Comparison of ENCODE assay signal across 8 cellular contexts in the genomic region with DNA sequence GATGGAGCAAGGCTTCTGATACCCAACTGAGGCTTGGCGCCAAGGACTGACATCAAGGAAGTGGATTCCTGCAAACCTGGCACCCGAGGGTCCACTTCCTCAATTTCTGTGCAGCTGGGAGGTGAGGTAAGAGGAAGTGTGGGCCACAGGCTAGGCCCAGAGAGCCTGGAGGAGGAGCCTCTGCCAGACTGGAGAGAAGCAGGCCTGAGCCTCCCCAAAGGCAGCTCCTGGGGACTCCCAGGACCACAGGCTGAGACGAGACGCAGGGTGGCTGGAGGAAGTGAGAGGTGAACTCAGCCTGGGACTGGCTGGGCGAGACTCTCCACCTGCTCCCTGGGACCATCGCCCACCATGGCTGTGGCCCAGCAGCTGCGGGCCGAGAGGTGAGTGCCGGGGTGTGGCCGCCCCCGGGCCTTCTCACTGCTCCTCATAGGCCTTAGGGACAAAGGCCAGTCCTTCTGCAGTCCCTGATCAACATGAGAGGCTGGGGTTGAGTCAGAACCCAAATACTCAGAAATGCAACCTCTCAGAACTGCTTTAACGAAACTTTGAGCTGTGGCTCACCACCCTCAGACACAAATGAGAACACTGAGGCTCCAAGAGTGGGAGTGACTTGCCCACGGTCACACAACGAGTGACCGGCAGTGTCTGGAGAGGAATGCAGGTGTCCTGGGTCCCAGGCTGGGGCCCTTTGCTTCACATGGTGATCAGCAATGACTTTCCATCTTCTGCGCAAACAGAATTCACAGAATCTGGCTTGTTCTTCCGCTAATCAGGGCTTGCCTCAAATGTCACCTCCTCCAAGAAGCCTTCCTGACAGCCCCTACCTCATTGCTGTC.
DNase-seq lines count a peak whose midpoint lies in the region; ATAC-seq lines count a peak whose summit lies in the region.

TSS of gene NCF4 (plus strand) at position 186 of the 839 bp plus-strand sequence. CDS start at position 352, 166 bp downstream.

- H3K4me3 ChIP-seq in subcutaneous abdominal adipose tissue (ENCODE audit: low read depth in 1 of 5, low read length in 5 of 5) = peak within 1 kb of the TSS; percentile 7 to 55 (median 34)

- peak; percentile 76 for ATAC-seq in GM19463 (IDR thresholded peaks at IDR 0.05; ENCODE audit: unreplicated experiment)
- peak; percentile 61 for ATAC-seq in HG03521 (IDR thresholded peaks at IDR 0.05; ENCODE audit: unreplicated experiment)

- no peaks in the 10 kb centered on the region for H3K9me3 ChIP-seq in subcutaneous abdominal adipose tissue (ENCODE audit: control insufficient read depth in 5 of 5, low read length in 5 of 5)

- H3K36me3 ChIP-seq in subcutaneous abdominal adipose tissue (ENCODE audit: control insufficient read depth in 5 of 5, insufficient read depth in 5 of 5, low read length in 5 of 5) = peaks cover 0 to 10% (median 0%) of the 10 kb centered on the region in 5 donors

- peak; percentile 90 for DNase-seq in CMK (ENCODE audit: low read depth)
- DNase-seq in activated CD8-positive, alpha-beta memory T cell treated with anti-CD3 and anti-CD28 coated beads, Interleukin-2, amount 50 U/mL, for 48 hours = peak; percentile 72
- no peak for DNase-seq in foreskin melanocyte
- DNase-seq in dedifferentiated amniotic fluid mesenchymal stem cell (ENCODE audit: extremely low spot score) = no peak

- H3K4me1 ChIP-seq in subcutaneous abdominal adipose tissue (ENCODE audit: control insufficient read depth in 5 of 5, insufficient read depth in 5 of 5, low read length in 5 of 5) = peaks cover 2 to 61% (median 19%) of the 10 kb centered on the region in 5 donors

- H3K27ac ChIP-seq in layer of hippocampus (ENCODE audit: low read depth, low read length) (peak within 1 kb of the TSS; percentile 56), subcutaneous abdominal adipose tissue (ENCODE audit: low read depth, low read length) (peak within 1 kb of the TSS; percentile 9)

- peak within 1 kb of the TSS in 3 of 5 donors; percentile 35 to 66 (median 39) for H3K9ac ChIP-seq in subcutaneous abdominal adipose tissue (ENCODE audit: low read length in 5 of 5)

- H3K27me3 ChIP-seq in layer of hippocampus (ENCODE audit: control insufficient read depth, insufficient read depth, low read length) = no peaks in the 10 kb centered on the region
- peaks cover 5 to 16% (median 12%) of the 10 kb centered on the region in 5 donors for H3K27me3 ChIP-seq in subcutaneous abdominal adipose tissue (ENCODE audit: control insufficient read depth in 5 of 5, insufficient read depth in 4 of 5, low read length in 5 of 5)

Comparison
In these comparisons a context has a peak if more than half of its experiments do, and no peak if none do; other contexts are left out.
1. DNase-seq: peak in CMK (single experiment) and activated CD8-positive, alpha-beta memory T cell treated with anti-CD3 and anti-CD28 coated beads, Interleukin-2, amount 50 U/mL, for 48 hours (single experiment); none in foreskin melanocyte (single experiment) and dedifferentiated amniotic fluid mesenchymal stem cell (single experiment).